In the genomic region with DNA sequence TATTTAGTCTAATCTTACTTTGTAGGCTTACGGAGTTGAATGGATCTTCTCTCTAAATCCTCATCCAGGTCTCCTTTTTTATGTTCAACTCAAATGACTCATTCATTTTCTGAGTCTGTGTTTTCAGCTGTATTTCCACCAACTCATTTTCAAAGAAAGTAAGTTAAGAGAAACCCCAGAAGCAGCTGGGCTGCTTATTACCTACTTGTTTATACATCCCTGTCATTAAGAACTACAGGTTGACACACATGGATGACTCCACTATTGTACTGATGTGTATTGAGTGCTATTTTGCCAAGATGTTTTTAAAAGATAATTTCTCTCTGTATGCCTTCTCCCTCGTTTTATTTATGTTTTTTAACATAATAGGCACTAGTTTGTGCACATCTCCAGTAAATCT, we compare ENCODE assay signal across 25 cellular contexts. TPM values are rescaled to one million over a fixed set of nuclear protein-coding genes. Genes with fewer than 3 reads are reported as not detected.
DNase-seq lines count a peak whose midpoint lies in the region; ATAC-seq and TF ChIP-seq lines count a peak whose summit lies in the region.
"Had no signal": no experiment of that assay in that cellular context is flagged by ENCODE, and none has a peak within 500 bp of the region (broad histone marks: within the 10 kb centered on the region; RNA-seq: fewer than 3 reads in every experiment).

No MANE protein-coding gene starts in this region.

- H3K27ac Mint-ChIP-seq in HFFc6 = no peak overlapping the region
- H3K27ac Mint-ChIP-seq: activated CD4-positive, alpha-beta memory T cell treated with anti-CD3 and anti-CD28 coated beads for 36 hours; activated naive CD4-positive, alpha-beta T cell treated with anti-CD3 and anti-CD28 coated beads for 36 hours; activated T-cell treated with anti-CD3 and anti-CD28 coated beads, Interleukin-2, amount 50 U/mL, for 24 hours; B cell; WTC11 had no signal

- ATAC-seq in GM21360 (IDR thresholded peaks at IDR 0.05; ENCODE audit: unreplicated experiment) (no peak), HG02678 (IDR thresholded peaks at IDR 0.05; ENCODE audit: unreplicated experiment) (no peak)
- ATAC-seq: gastroesophageal sphincter, left colon, psoas muscle, WTC11 had no signal

- no peak for TF ChIP-seq CTCF in HFFc6 (IDR thresholded peaks at IDR 0.05)

- H3K36me3 Mint-ChIP-seq in HFFc6 (ENCODE audit: low read depth) = no peaks in the 10 kb centered on the region
- H3K36me3 Mint-ChIP-seq: activated CD4-positive, alpha-beta memory T cell treated with anti-CD3 and anti-CD28 coated beads for 36 hours; WTC11 had no signal

- H3K27me3 Mint-ChIP-seq in HFFc6 (ENCODE audit: insufficient read depth) = no peaks in the 10 kb centered on the region

- peak; percentile 38 for DNase-seq in DMS53 (lab: John Stamatoyannopoulos, UW)
- no peak for DNase-seq in DMS53 treated with DMSO at 0.1 percent for 48 hours (lab: John Stamatoyannopoulos, UW; ENCODE audit: unreplicated experiment)
- peak; percentile 59 to 94 (median 91) for DNase-seq in NCI-H1417 (lab: John Stamatoyannopoulos, UW)
- peak; percentile 75 for DNase-seq in NCI-H345 treated with DMSO at 0.1 percent for 48 hours (lab: John Stamatoyannopoulos, UW; ENCODE audit: unreplicated experiment)
- DNase-seq in retina = peak; percentile 31
- DNase-seq in HFFc6 = no peak
- DNase-seq: activated CD4-positive, alpha-beta memory T cell treated with anti-CD3 and anti-CD28 coated beads for 36 hours; activated naive CD4-positive, alpha-beta T cell treated with anti-CD3 and anti-CD28 coated beads for 36 hours; activated T-cell treated with anti-CD3 and anti-CD28 coated beads, Interleukin-2, amount 50 U/mL, for 24 hours; Caco-2; cerebellar nuclear complex; effector CD4-positive, alpha-beta T cell; left colon; NCI-H1048; NCI-H526 treated with DMSO at 0.1 percent for 48 hours; psoas muscle; stimulated activated CD4-positive, alpha-beta T cell treated with anti-CD3 and anti-CD28 coated beads, Interleukin-4, amount 100 ng/mL, for 4 hours; T-helper 2 cell; upper lobe of left lung had no signal

- H3K9me3 Mint-ChIP-seq in HFFc6 = no peaks in the 10 kb centered on the region
- H3K9me3 Mint-ChIP-seq: activated CD4-positive, alpha-beta memory T cell treated with anti-CD3 and anti-CD28 coated beads for 36 hours; activated naive CD4-positive, alpha-beta T cell treated with anti-CD3 and anti-CD28 coated beads for 36 hours; activated T-cell treated with anti-CD3 and anti-CD28 coated beads, Interleukin-2, amount 50 U/mL, for 24 hours; neural crest cell; WTC11 had no signal

- H3K4me3 Mint-ChIP-seq in HFFc6 = no peak overlapping the region
- H3K4me3 Mint-ChIP-seq: activated CD4-positive, alpha-beta memory T cell treated with anti-CD3 and anti-CD28 coated beads for 36 hours; activated naive CD4-positive, alpha-beta T cell treated with anti-CD3 and anti-CD28 coated beads for 36 hours; activated T-cell treated with anti-CD3 and anti-CD28 coated beads, Interleukin-2, amount 50 U/mL, for 24 hours; B cell; neural crest cell; WTC11 had no signal

- peaks cover 33% of the 10 kb centered on the region for H3K4me1 Mint-ChIP-seq in HFFc6 (ENCODE audit: low read depth)
- H3K4me1 Mint-ChIP-seq: B cell, neural crest cell had no signal

RNA-seq across cellular contexts. Expression of gene DGKI, which starts 42.0 kb away (rescaled TPM):
- total RNA-seq in HFFc6 (2021; fragmentation: NEBNext Ultra II Directional; extraction: Animal tissue kit (Norgen Biotek cat#: 25700)) = 1 to 10 TPM; 1.2 to 2.2 (median 1.6) TPM
- total RNA-seq: B cell had no signal

Comparison
In these comparisons a context has a peak if more than half of its experiments do, and no peak if none do; other contexts are left out.
1. DNase-seq: peak in DMS53 (single experiment), NCI-H1417 (3 of 3), NCI-H345 treated with DMSO at 0.1 percent for 48 hours (single experiment) and retina (single experiment); none in DMS53 treated with DMSO at 0.1 percent for 48 hours (single experiment) and HFFc6 (single experiment).